In the genomic region with DNA sequence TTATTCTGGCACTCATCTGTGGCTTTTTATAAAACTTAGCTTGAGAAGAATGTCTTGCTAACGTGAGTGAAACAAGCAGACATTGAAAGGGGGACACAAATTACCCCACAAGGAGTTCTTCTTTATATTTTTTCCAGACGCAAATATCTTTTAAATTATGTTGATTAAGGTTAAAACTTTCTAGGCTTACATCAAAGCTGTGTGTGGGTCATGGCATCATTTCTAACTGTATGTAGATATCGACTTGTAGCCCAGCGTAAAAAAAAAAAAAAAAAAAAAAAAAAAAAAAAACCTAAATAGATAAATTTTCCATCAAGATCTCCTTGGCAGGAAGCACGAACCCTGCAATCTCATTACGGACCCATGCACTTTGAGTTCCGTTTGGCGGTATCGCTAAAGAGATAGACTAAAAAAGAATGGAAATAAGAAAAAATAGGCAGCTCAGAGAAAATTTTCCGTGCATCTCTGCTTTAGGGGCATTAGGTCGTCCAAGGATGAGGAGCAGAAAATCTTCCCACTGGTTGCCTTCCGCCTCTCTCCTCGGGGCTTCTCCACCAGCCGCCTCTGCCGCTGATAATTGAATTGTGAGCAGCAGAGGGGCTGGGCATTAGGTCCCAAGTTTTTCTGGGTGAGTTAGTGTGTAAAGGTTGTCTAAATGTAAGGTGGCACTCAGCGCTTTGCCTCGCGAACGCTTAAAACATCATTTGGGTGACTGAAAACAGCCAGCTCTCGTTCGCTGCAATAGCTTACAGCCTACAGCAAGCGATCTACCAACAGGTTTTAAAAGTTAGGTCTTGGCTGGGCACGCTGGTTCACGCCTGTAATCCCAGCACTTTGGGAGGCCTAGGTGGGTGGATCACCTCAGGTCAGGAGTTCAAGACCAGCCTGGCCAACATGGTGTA, we compare ENCODE assay signal across 9 cellular contexts.
DNase-seq lines count a peak whose midpoint lies in the region; ATAC-seq, FAIRE-seq and TF ChIP-seq lines count a peak whose summit lies in the region.
"Had no signal": no experiment of that assay in that cellular context is flagged by ENCODE, and none has a peak within 500 bp of the region (broad histone marks: within the 10 kb centered on the region; RNA-seq: fewer than 3 reads in every experiment).

No MANE protein-coding gene starts in this region.

- intact Hi-C loops in PC-3 (cut with micrococcal nuclease): no loop called here

- H3K9ac ChIP-seq in PC-3 (ENCODE audit: low read length) (no peak overlapping the region), H1 (replicated peaks in 1 of 4; ENCODE audit: extremely low read depth in 1 of 4, low read depth in 3 of 4, low read length in 3 of 4) (peak overlapping the region in 3 of 4 experiments; percentile 5 to 53 (median 33); a peak in 3 of 7 replicates)

- no peaks in the 10 kb centered on the region for H3K79me2 ChIP-seq in PC-3 (ENCODE audit: low read length)
- H3K79me2 ChIP-seq in H1 (ENCODE audit: control insufficient read depth in 1 of 2, insufficient read depth in 2 of 2, low read length in 2 of 2): no peaks in the 10 kb centered on the region

- TF ChIP-seq RAD21 in H1 (IDR thresholded peaks at IDR 0.05 in 1 of 2, conservative IDR thresholded peaks at IDR 0.05 in 1 of 2; ENCODE audit: low read depth in 2 of 2, low read length in 2 of 2): no peak

- H2BK15ac ChIP-seq in H1 (ENCODE audit: low read length): no peak overlapping the region

- no peak overlapping the region for H2BK5ac ChIP-seq in H1 (ENCODE audit: low read depth, low read length)

- H3K27me3 ChIP-seq in PC-3 (ENCODE audit: low read length): peaks cover 33% of the 10 kb centered on the region
- H3K27me3 ChIP-seq in H1 (replicated peaks in 1 of 4; ENCODE audit: control insufficient read depth in 3 of 4, extremely low read depth in 1 of 4, insufficient read depth in 3 of 4, low read length in 3 of 4): peaks cover 0 to 7% (median 4%) of the 10 kb centered on the region in 4 experiments; a peak in 5 of 7 replicates

- H3K4ac ChIP-seq in H1 (replicated peaks; ENCODE audit: insufficient read length, low read depth, low read length): no peak overlapping the region

- no peaks in the 10 kb centered on the region for H3K9me3 ChIP-seq in PC-3 (ENCODE audit: low read length)
- H3K9me3 ChIP-seq in H1 (ENCODE audit: insufficient read depth in 2 of 2, low read depth in 1 of 2, low read length in 1 of 2): no peaks in the 10 kb centered on the region
- H3K9me3 ChIP-seq: mucosa of descending colon had no signal

- H3K4me2 ChIP-seq in PC-3 (ENCODE audit: low read length): peak overlapping the region; percentile 91
- H3K4me2 ChIP-seq in H1 (ENCODE audit: insufficient read depth in 1 of 2, low read depth in 2 of 2, low read length in 2 of 2): peak overlapping the region; percentile 93 to 95

- no peak for TF ChIP-seq POLR2A in H1 (IDR thresholded peaks at IDR 0.05; ENCODE audit: control extremely low read depth in 1 of 2, low read depth in 2 of 2, low read length in 2 of 2)

- H3K23ac ChIP-seq in H1 (ENCODE audit: insufficient read length): no peak overlapping the region

- no peak overlapping the region for H4K5ac ChIP-seq in H1 (ENCODE audit: insufficient read length, low read depth, low read length)

- H2AK5ac ChIP-seq in H1 (ENCODE audit: low read depth, low read length): no peak overlapping the region

- H4K20me1 ChIP-seq in PC-3 (ENCODE audit: low read length) (no peaks in the 10 kb centered on the region), H1 (replicated peaks in 1 of 2; ENCODE audit: control insufficient read depth in 1 of 2, insufficient read depth in 2 of 2, low read length in 2 of 2) (no peaks in the 10 kb centered on the region)

- H3K23me2 ChIP-seq in H1 (ENCODE audit: low read depth, low read length): peaks cover 4% of the 10 kb centered on the region

- POLR2A ChIA-PET in PC-3 (lab: Charles Lee; ENCODE audit: unreplicated experiment): no interaction called here
- POLR2A ChIA-PET in H1 (lab: Charles Lee; ENCODE audit: partially characterized antibody): interaction anchor here (0.7 to 2.0 kb wide), 5 partner anchors 10 to 287 kb away, joined by 3 to 10 read pairs (median 3); a partner anchor contains a TSS

- H3K36me3 ChIP-seq in PC-3 (ENCODE audit: low read depth, low read length) (no peaks in the 10 kb centered on the region), H1 (ENCODE audit: control insufficient read depth in 2 of 4, insufficient read depth in 4 of 4, low read length in 3 of 4) (no peaks in the 10 kb centered on the region)

- CTCF ChIA-PET in PC-3 (lab: Charles Lee) (no interaction called here), H1 (lab: Charles Lee; ENCODE audit: partially characterized antibody) (interaction anchor here (0.6 to 2.5 kb wide), 9 partner anchors 8 to 829 kb away, joined by 3 to 10 read pairs (median 4); no protein-coding TSS in a partner anchor)

- no peak overlapping the region for H4K8ac ChIP-seq in H1 (ENCODE audit: extremely low read depth, insufficient read depth, low read length)

- peaks cover 92% of the 10 kb centered on the region for H3K27me3 Mint-ChIP-seq in progenitor cell of endocrine pancreas

- H2BK20ac ChIP-seq in H1 (ENCODE audit: low read length): no peak overlapping the region

- no peak for FAIRE-seq in H1 (lab: Jason Lieb, UNC)

- H3K36me3 Mint-ChIP-seq in progenitor cell of endocrine pancreas (ENCODE audit: insufficient read depth): no peaks in the 10 kb centered on the region

- no peak overlapping the region for H3K27ac ChIP-seq in PC-3 (ENCODE audit: low read length)
- H3K27ac ChIP-seq in H1 (ENCODE audit: low read depth, low read length): no peak overlapping the region

- no peaks in the 10 kb centered on the region for H3K9me2 ChIP-seq in PC-3 (replicated peaks; ENCODE audit: low read length)

- H3K4me3 Mint-ChIP-seq in progenitor cell of endocrine pancreas (ENCODE audit: low read depth): peak overlapping the region; percentile 67

- no peak overlapping the region for H3K18ac ChIP-seq in H1 (ENCODE audit: extremely low read depth, low read length)

- no peak for TF ChIP-seq CTCF in GM12864 (IDR thresholded peaks at IDR 0.05; ENCODE audit: low read depth, low read length, missing control alignments)
- TF ChIP-seq CTCF in PC-3 (conservative IDR thresholded peaks at IDR 0.05; ENCODE audit: low read depth, low read length): no peak
- no peak for TF ChIP-seq CTCF in H1 (IDR thresholded peaks at IDR 0.05; ENCODE audit: control extremely low read depth in 1 of 3, insufficient read depth in 1 of 3, low read depth in 1 of 3, low read length in 3 of 3)
- no peak for TF ChIP-seq CTCF in progenitor cell of endocrine pancreas (IDR thresholded peaks at IDR 0.05; ENCODE audit: unreplicated experiment)

- no peak overlapping the region for H4K91ac ChIP-seq in H1 (replicated peaks; ENCODE audit: insufficient read length, low read length)

- H3K79me1 ChIP-seq in H1 (ENCODE audit: low read depth, low read length): no peaks in the 10 kb centered on the region

- BruUV-seq in PC-3 (replicated peaks; lab: Mats Ljungman, UMichigan): no TSS peak

- H3K4me1 ChIP-seq in PC-3 (ENCODE audit: insufficient read depth, low read length): no peaks in the 10 kb centered on the region
- no peaks in the 10 kb centered on the region; a peak in 1 of 7 replicates for H3K4me1 ChIP-seq in H1 (replicated peaks in 1 of 4; ENCODE audit: control insufficient read depth in 3 of 4, insufficient read depth in 4 of 4, low read length in 3 of 4)

- no peak for TF ChIP-seq EP300 in H1 (IDR thresholded peaks at IDR 0.05; ENCODE audit: borderline replicate concordance in 1 of 2, low read depth in 2 of 2, low read length in 2 of 2)

- no peak overlapping the region for H2BK12ac ChIP-seq in H1 (ENCODE audit: low read depth, low read length)

- DNase-seq in GM12864 (ENCODE audit: low read depth) (no peak), PC-3 (no peak), H1 (ENCODE audit: low read depth in 1 of 2, low spot score in 2 of 2) (no peak), progenitor cell of endocrine pancreas (ENCODE audit: low spot score, unreplicated experiment) (no peak), DMS53 treated with DMSO at 0.1 percent for 48 hours (lab: John Stamatoyannopoulos, UW; ENCODE audit: unreplicated experiment) (no peak), hepatic stellate cell (ENCODE audit: low spot score) (no peak)

- 4% methylated on average over 24 of the region's 24 CpGs; no CpG with 5 or more reads in 1 of the 2 experiments for WGBS in H1 (ENCODE audit: extremely low coverage in 1 of 2, insufficient coverage in 1 of 2, insufficient read length in 1 of 2, insufficient replicate concordance in 2 of 2, low coverage in 1 of 2, low lambda C conversion rate in 2 of 2, missing lambda C conversion rate in 1 of 2), 2 experiments

- peak overlapping the region; percentile 95 for H3K27ac Mint-ChIP-seq in progenitor cell of endocrine pancreas

- H3K4me1 Mint-ChIP-seq in progenitor cell of endocrine pancreas (ENCODE audit: low read depth): peaks cover 6% of the 10 kb centered on the region

- H2AFZ ChIP-seq in PC-3 (ENCODE audit: low read length) (no peak overlapping the region), H1 (ENCODE audit: low read length) (peak overlapping the region; percentile 92; the same call in 1 of the 2 replicates)

- H3K9me3 Mint-ChIP-seq in progenitor cell of endocrine pancreas (ENCODE audit: low read depth): no peaks in the 10 kb centered on the region

- H3K56ac ChIP-seq in H1 (replicated peaks; ENCODE audit: insufficient read length, low read depth, low read length): no peak overlapping the region

- H3K4me3 ChIP-seq in GM12864 (ENCODE audit: low read depth, low read length) (peak overlapping the region; percentile 49; the same call in 1 of the 2 replicates), PC-3 (ENCODE audit: low read length) (peak overlapping the region; percentile 91; the same call in 1 of the 2 replicates), H1 (ENCODE audit: extremely low read depth in 1 of 4, insufficient read depth in 2 of 4, low read depth in 3 of 4, low read length in 4 of 4) (peak overlapping the region; percentile 78 to 98 (median 90))
- H3K4me3 ChIP-seq: mucosa of descending colon had no signal

- no peak overlapping the region for H3K14ac ChIP-seq in H1 (ENCODE audit: insufficient read length)

- no peaks in the 10 kb centered on the region for H3F3A ChIP-seq in PC-3 (ENCODE audit: low read length, unreplicated experiment)

- ATAC-seq in PC-3 (no peak), GM18502 (IDR thresholded peaks at IDR 0.05; ENCODE audit: poor library complexity, unreplicated experiment) (no peak), GM18519 (IDR thresholded peaks at IDR 0.05; ENCODE audit: low FRiP score, unreplicated experiment) (no peak)

- no peak overlapping the region for H2BK120ac ChIP-seq in H1 (replicated peaks; ENCODE audit: low read depth, low read length)

TF ChIP-seq in H1, 55 proteins besides CTCF, POLR2A, EP300 and RAD21 (continues in another document):
- TF ChIP-seq SP4 (IDR thresholded peaks at IDR 0.05; ENCODE audit: low read length) (no peak), ASH2L (IDR thresholded peaks at IDR 0.05; ENCODE audit: low read length) (no peak), RBBP5 (IDR thresholded peaks at IDR 0.05; ENCODE audit: borderline replicate concordance, low read depth, low read length) (peak; percentile 36; the same call in 1 of the 2 replicates), KDM1A (IDR thresholded peaks at IDR 0.05; ENCODE audit: borderline replicate concordance, low read length) (0 out of 2 replicates have a peak, but pooled peaks have one; percentile 10), BRCA1 (IDR thresholded peaks at IDR 0.05; ENCODE audit: low read depth, low read length) (no peak)
